ENCODE assay signal across 2 cellular contexts in the genomic region with DNA sequence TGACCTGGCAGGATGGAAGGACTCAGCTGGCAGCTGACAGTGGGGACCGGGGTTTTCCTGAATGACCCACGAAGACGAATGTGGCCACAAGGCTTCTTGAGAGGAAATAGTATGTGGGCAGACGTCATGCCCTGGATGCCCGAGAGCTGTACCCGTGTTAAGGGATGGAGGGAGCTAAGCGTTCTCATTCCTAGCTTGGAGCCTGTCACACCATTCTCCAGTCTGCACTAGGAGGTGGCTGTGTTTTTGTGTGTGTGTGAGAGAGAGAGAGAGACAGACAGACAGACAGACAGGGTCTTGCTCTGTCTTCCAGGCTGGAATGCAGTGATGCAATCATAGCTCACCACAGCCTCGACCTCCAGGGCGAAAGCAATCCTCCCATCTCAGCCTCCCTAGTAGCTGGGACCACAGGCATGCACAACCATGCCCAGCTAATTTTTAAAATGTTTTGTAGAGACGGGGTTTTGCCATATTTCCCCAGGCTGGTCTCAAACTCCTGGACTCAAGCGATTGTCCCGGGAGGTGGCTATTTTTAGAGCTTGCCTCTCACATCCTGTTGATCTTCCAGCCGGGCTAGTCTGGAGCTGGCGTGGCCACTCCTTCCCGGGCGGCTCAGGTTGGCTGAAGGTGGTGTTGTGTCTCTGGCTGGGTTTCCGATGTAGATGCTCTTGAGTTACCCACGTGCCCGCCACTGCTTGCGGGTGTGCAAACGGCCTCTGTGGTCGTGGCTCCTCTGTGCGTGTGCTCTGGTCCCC.
TF ChIP-seq lines count a peak whose summit lies in the region.

No MANE protein-coding gene starts in this region.

TF ChIP-seq in IMR-90, 13 proteins besides CTCF, POLR2A, EP300 and RAD21:
- TF ChIP-seq BHLHE40 (IDR thresholded peaks at IDR 0.05; ENCODE audit: low read depth, low read length) (no peak), CEBPB (IDR thresholded peaks at IDR 0.05; ENCODE audit: low read depth, low read length) (peak; percentile 89)

TF ChIP-seq in K562, 482 proteins besides CTCF, POLR2A, EP300 and RAD21:
- peak; percentile 35; the same call in 1 of the 2 replicates for TF ChIP-seq TEAD4 (IDR thresholded peaks at IDR 0.05; ENCODE audit: low read length)
- TF ChIP-seq TEAD4 (CRISPR knock-in tag; IDR thresholded peaks at IDR 0.05; ENCODE audit: borderline replicate concordance): no peak
- TF ChIP-seq ATF7 (IDR thresholded peaks at IDR 0.05): peak; percentile 35; the same call in 1 of the 2 replicates
- TF ChIP-seq ELF2 (CRISPR knock-in tag; IDR thresholded peaks at IDR 0.05): no peak
- TF ChIP-seq TEAD1 (CRISPR knock-in tag; IDR thresholded peaks at IDR 0.05): peak in 1 of 2 experiments; percentile 81; a peak in 1 of 4 replicates
- no peak for TF ChIP-seq ZFPM2 (CRISPR knock-in tag; IDR thresholded peaks at IDR 0.05)
- no peak for TF ChIP-seq FUS (optimal IDR thresholded peaks at IDR 0.05; ENCODE audit: low read depth, low read length)
- TF ChIP-seq NCOA4 (IDR thresholded peaks at IDR 0.05; ENCODE audit: partially characterized antibody): no peak
- TF ChIP-seq, protein P1, sequence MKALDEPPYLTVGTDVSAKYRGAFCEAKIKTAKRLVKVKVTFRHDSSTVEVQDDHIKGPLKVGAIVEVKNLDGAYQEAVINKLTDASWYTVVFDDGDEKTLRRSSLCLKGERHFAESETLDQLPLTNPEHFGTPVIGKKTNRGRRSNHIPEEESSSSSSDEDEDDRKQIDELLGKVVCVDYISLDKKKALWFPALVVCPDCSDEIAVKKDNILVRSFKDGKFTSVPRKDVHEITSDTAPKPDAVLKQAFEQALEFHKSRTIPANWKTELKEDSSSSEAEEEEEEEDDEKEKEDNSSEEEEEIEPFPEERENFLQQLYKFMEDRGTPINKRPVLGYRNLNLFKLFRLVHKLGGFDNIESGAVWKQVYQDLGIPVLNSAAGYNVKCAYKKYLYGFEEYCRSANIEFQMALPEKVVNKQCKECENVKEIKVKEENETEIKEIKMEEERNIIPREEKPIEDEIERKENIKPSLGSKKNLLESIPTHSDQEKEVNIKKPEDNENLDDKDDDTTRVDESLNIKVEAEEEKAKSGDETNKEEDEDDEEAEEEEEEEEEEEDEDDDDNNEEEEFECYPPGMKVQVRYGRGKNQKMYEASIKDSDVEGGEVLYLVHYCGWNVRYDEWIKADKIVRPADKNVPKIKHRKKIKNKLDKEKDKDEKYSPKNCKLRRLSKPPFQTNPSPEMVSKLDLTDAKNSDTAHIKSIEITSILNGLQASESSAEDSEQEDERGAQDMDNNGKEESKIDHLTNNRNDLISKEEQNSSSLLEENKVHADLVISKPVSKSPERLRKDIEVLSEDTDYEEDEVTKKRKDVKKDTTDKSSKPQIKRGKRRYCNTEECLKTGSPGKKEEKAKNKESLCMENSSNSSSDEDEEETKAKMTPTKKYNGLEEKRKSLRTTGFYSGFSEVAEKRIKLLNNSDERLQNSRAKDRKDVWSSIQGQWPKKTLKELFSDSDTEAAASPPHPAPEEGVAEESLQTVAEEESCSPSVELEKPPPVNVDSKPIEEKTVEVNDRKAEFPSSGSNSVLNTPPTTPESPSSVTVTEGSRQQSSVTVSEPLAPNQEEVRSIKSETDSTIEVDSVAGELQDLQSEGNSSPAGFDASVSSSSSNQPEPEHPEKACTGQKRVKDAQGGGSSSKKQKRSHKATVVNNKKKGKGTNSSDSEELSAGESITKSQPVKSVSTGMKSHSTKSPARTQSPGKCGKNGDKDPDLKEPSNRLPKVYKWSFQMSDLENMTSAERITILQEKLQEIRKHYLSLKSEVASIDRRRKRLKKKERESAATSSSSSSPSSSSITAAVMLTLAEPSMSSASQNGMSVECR (CRISPR knock-in tag; IDR thresholded peaks at IDR 0.05): no peak
- TF ChIP-seq, protein P2, sequence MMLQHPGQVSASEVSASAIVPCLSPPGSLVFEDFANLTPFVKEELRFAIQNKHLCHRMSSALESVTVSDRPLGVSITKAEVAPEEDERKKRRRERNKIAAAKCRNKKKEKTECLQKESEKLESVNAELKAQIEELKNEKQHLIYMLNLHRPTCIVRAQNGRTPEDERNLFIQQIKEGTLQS (IDR thresholded peaks at IDR 0.05): peak; percentile 88
- TF ChIP-seq, protein P2 (CRISPR knock-in tag; conservative IDR thresholded peaks at IDR 0.05): no peak
- peak; percentile 66 for TF ChIP-seq SMAD4 (CRISPR knock-in tag; conservative IDR thresholded peaks at IDR 0.05)
- TF ChIP-seq, protein P3, sequence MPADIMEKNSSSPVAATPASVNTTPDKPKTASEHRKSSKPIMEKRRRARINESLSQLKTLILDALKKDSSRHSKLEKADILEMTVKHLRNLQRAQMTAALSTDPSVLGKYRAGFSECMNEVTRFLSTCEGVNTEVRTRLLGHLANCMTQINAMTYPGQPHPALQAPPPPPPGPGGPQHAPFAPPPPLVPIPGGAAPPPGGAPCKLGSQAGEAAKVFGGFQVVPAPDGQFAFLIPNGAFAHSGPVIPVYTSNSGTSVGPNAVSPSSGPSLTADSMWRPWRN (IDR thresholded peaks at IDR 0.05; ENCODE audit: low read depth): no peak
- TF ChIP-seq CEBPB (tag; IDR thresholded peaks at IDR 0.05): peak; percentile 79
- no peak for TF ChIP-seq ZNF584 (CRISPR knock-in tag; IDR thresholded peaks at IDR 0.05; ENCODE audit: low read depth)
- no peak for TF ChIP-seq POLR3A (IDR thresholded peaks at IDR 0.05; ENCODE audit: borderline replicate concordance, extremely low read depth, insufficient read depth, insufficient read length)
- TF ChIP-seq MEF2D (tag; conservative IDR thresholded peaks at IDR 0.05; ENCODE audit: low read depth): peak; percentile 69
- TF ChIP-seq CEBPG (CRISPR knock-in tag; IDR thresholded peaks at IDR 0.05): peak; percentile 80
- peak; percentile 68 to 88 for TF ChIP-seq CEBPG (tag; conservative IDR thresholded peaks at IDR 0.05 in 1 of 2, IDR thresholded peaks at IDR 0.05 in 1 of 2)
- TF ChIP-seq YBX1 (IDR thresholded peaks at IDR 0.05): no peak
